1 cellular context compared by ENCODE assay signal in the genomic region with DNA sequence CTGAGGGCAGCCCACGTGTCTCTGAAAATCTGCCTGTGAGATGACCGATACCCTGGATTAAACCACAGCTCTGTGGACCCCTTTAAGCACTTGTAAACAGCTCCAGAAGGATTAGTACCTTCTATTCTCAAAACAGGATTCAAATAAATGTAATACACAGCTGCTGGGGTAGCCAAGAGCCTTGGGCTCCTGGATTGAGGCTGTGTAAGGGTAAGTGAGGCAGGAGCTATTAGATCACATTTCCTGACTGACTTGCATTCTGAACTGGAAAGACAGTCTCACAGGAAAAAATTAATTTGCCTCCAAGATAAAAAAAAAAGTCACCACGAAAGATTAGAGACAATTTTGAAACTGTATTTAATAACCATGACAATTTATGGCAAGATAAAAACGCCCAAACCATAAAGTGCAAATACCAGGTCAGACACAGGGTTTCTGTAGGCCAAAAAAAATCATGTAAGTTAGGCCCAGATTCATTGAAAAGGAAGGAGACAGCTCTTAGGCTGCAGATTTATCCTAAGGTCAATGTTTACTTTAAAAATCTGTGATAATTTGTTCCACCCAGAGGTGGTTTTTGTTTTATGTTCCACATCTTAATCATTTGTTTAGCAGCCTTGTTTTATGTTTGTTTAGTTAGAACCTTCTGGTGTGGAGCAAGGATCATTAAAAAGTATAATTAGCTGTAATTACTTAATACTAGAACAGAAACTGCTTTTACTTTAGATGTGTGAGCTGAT.
TF ChIP-seq lines count a peak whose summit lies in the region.

No MANE protein-coding gene starts in this region.

TF ChIP-seq in SK-N-SH treated with all-trans-retinoic acid at 6 μM for 48 hours, 23 proteins besides CTCF, POLR2A, EP300 and RAD21 (continued from another document):
- TF ChIP-seq TCF4 (CRISPR knock-in tag; IDR thresholded peaks at IDR 0.05; ENCODE audit: borderline replicate concordance) (no peak), ESRRG (CRISPR knock-in tag; IDR thresholded peaks at IDR 0.05) (no peak)
- TF ChIP-seq, protein P1, sequence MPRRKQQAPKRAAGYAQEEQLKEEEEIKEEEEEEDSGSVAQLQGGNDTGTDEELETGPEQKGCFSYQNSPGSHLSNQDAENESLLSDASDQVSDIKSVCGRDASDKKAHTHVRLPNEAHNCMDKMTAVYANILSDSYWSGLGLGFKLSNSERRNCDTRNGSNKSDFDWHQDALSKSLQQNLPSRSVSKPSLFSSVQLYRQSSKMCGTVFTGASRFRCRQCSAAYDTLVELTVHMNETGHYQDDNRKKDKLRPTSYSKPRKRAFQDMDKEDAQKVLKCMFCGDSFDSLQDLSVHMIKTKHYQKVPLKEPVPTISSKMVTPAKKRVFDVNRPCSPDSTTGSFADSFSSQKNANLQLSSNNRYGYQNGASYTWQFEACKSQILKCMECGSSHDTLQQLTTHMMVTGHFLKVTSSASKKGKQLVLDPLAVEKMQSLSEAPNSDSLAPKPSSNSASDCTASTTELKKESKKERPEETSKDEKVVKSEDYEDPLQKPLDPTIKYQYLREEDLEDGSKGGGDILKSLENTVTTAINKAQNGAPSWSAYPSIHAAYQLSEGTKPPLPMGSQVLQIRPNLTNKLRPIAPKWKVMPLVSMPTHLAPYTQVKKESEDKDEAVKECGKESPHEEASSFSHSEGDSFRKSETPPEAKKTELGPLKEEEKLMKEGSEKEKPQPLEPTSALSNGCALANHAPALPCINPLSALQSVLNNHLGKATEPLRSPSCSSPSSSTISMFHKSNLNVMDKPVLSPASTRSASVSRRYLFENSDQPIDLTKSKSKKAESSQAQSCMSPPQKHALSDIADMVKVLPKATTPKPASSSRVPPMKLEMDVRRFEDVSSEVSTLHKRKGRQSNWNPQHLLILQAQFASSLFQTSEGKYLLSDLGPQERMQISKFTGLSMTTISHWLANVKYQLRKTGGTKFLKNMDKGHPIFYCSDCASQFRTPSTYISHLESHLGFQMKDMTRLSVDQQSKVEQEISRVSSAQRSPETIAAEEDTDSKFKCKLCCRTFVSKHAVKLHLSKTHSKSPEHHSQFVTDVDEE (CRISPR knock-in tag; IDR thresholded peaks at IDR 0.05) = no peak
TF ChIP-seq in SK-N-SH treated with all-trans-retinoic acid at 6 μM for 48 hours: peak in this region for 0.
